Comparison of ENCODE assay signal across 7 cellular contexts in the genomic region with DNA sequence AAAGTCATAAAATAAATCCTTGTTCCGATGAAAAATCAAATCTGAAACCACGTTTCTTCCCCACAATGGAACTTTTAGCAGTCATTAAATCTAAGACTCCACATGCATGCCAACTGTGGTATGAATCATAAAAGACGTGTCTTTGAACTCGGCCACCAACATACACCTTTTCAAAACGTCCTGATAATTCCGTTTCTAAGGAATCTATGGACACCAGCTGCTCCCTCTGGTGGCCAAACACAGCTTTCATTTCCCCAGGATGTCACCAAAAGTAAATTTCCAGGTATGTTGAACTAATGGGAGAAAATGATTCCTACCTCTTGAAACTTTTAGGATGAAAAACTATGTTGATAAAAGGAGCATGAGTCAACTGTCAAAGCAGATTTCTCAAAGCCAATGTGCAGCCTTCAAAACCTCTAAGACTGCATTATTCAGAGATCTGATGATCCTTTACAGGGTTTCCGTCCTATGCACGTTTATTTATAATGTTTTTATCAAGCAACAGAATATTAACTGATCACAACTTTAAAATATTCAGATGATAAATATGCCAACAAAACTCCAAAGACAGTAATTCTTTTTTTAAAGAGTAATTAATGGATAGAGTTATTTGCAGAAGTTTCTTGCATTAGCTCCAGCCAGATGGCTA.
DNase-seq lines count a peak whose midpoint lies in the region; ATAC-seq and TF ChIP-seq lines count a peak whose summit lies in the region.

No MANE protein-coding gene starts in this region.

- no peaks in the 10 kb centered on the region for H3K27me3 Mint-ChIP-seq in MCF 10A (ENCODE audit: insufficient read depth, unreplicated experiment)
- no peaks in the 10 kb centered on the region for H3K27me3 Mint-ChIP-seq in activated naive CD8-positive, alpha-beta T cell treated with anti-CD3 and anti-CD28 coated beads, Interleukin-2, amount 50 U/mL, for 24 hours

- intact Hi-C loops in MCF 10A (cut with micrococcal nuclease), result loop anchor here (2.0 to 10.0 kb wide), 4 partner anchors 86 to 154 kb away; a partner anchor contains a TSS

- H3K36me3 ChIP-seq in liver (ENCODE audit: control insufficient read depth in 4 of 4, insufficient read depth in 3 of 4, low read depth in 1 of 4, low read length in 3 of 4), result no peaks in the 10 kb centered on the region

- TF ChIP-seq CTCF in MCF 10A (IDR thresholded peaks at IDR 0.05; ENCODE audit: unreplicated experiment), result peak; percentile 75
- peak; percentile 85 for TF ChIP-seq CTCF in liver (IDR thresholded peaks at IDR 0.05; ENCODE audit: low read depth, low read length, missing input control)

- H3K27ac ChIP-seq in liver (ENCODE audit: low read depth in 1 of 2, low read length in 2 of 2), result no peak overlapping the region

- POLR2A ChIA-PET in MCF 10A (lab: Yijun Ruan, JAX), result interaction anchor here (0.6 to 1.6 kb wide), 9 partner anchors 9 to 121 kb away, joined by 3 to 8 read pairs (median 3); a partner anchor contains a TSS

- H3K27me3 ChIP-seq in liver (ENCODE audit: control insufficient read depth in 4 of 4, insufficient read depth in 4 of 4, low read length in 3 of 4), result no peaks in the 10 kb centered on the region

- H3K9me3 ChIP-seq in liver (ENCODE audit: control insufficient read depth in 4 of 4, low read length in 3 of 4), result no peaks in the 10 kb centered on the region

- H3K27ac Mint-ChIP-seq in MCF 10A (ENCODE audit: low read depth, unreplicated experiment), result no peak overlapping the region
- no peak overlapping the region for H3K27ac Mint-ChIP-seq in activated naive CD8-positive, alpha-beta T cell treated with anti-CD3 and anti-CD28 coated beads, Interleukin-2, amount 50 U/mL, for 24 hours

- H3K9me3 Mint-ChIP-seq in MCF 10A (ENCODE audit: unreplicated experiment), result no peaks in the 10 kb centered on the region
- H3K9me3 Mint-ChIP-seq in activated naive CD8-positive, alpha-beta T cell treated with anti-CD3 and anti-CD28 coated beads, Interleukin-2, amount 50 U/mL, for 24 hours, result no peaks in the 10 kb centered on the region

- H3K4me3 Mint-ChIP-seq in MCF 10A (ENCODE audit: unreplicated experiment), result peak overlapping the region; percentile 47
- H3K4me3 Mint-ChIP-seq in activated naive CD8-positive, alpha-beta T cell treated with anti-CD3 and anti-CD28 coated beads, Interleukin-2, amount 50 U/mL, for 24 hours, result no peak overlapping the region

- BruUV-seq in MCF 10A (replicated peaks; lab: Mats Ljungman, UMichigan), result no TSS peak

- 31% methylated on average over 8 of the region's 8 CpGs for WGBS in liver

- peak; percentile 86 to 94 for TF ChIP-seq RAD21 in liver (IDR thresholded peaks at IDR 0.05)

- DNase-seq in ELR (ENCODE audit: low read depth) (peak; percentile 69), M059J (ENCODE audit: low read depth) (peak; percentile 41), MCF 10A (ENCODE audit: unreplicated experiment) (peak; percentile 72), mesenteric fat pad (ENCODE audit: low spot score) (no peak)
- DNase-seq in activated naive CD8-positive, alpha-beta T cell treated with anti-CD3 and anti-CD28 coated beads, Interleukin-2, amount 50 U/mL, for 24 hours, result no peak

- peak overlapping the region in 1 of 3 donors; percentile 33 for H3K4me3 ChIP-seq in liver (ENCODE audit: low read depth in 1 of 3, low read length in 3 of 3)

- no peak for ATAC-seq in HG02759 (IDR thresholded peaks at IDR 0.05; ENCODE audit: unreplicated experiment)
- ATAC-seq in activated naive CD8-positive, alpha-beta T cell treated with anti-CD3 and anti-CD28 coated beads, Interleukin-2, amount 50 U/mL, for 24 hours, result no peak

- peaks cover 18% of the 10 kb centered on the region for H3K36me3 Mint-ChIP-seq in MCF 10A (ENCODE audit: insufficient read depth, unreplicated experiment)
- H3K36me3 Mint-ChIP-seq in activated naive CD8-positive, alpha-beta T cell treated with anti-CD3 and anti-CD28 coated beads, Interleukin-2, amount 50 U/mL, for 24 hours (ENCODE audit: low read depth), result peaks cover 25% of the 10 kb centered on the region

- peaks cover 5% of the 10 kb centered on the region for H3K4me1 Mint-ChIP-seq in MCF 10A (ENCODE audit: insufficient read depth, unreplicated experiment)
- peaks cover 7% of the 10 kb centered on the region for H3K4me1 Mint-ChIP-seq in activated naive CD8-positive, alpha-beta T cell treated with anti-CD3 and anti-CD28 coated beads, Interleukin-2, amount 50 U/mL, for 24 hours

- H3K4me1 ChIP-seq in liver (ENCODE audit: control insufficient read depth in 4 of 4, insufficient read depth in 4 of 4, low read length in 3 of 4), result peaks cover 0 to 3% (median under 1%) of the 10 kb centered on the region in 4 donors

- H3K9ac ChIP-seq in liver (ENCODE audit: low read depth in 1 of 2, low read length in 2 of 2), result peak overlapping the region; percentile 44 to 72

- CTCF ChIA-PET in MCF 10A (lab: Yijun Ruan, JAX), result interaction anchor here (0.6 to 4.8 kb wide), 35 partner anchors 9 to 1366 kb away, joined by 3 to 31 read pairs (median 5); a partner anchor contains a TSS

TF ChIP-seq in liver, 16 proteins besides CTCF, POLR2A, EP300 and RAD21:
- TF ChIP-seq JUND (IDR thresholded peaks at IDR 0.05) (peak in 1 of 2 donors; percentile 26), YY1 (IDR thresholded peaks at IDR 0.05) (peak; percentile 12), RXRA (IDR thresholded peaks at IDR 0.05) (peak; percentile 14 to 23), HNF4A (conservative IDR thresholded peaks at IDR 0.05) (no peak), GABPA (IDR thresholded peaks at IDR 0.05 in 1 of 2, conservative IDR thresholded peaks at IDR 0.05 in 1 of 2) (peak in 1 of 2 donors; percentile 11)

Comparison
In these comparisons a context has a peak if more than half of its experiments do, and no peak if none do; other contexts are left out.
1. DNase-seq: peak in ELR (single experiment), M059J (single experiment) and MCF 10A (single experiment); none in mesenteric fat pad (single experiment) and activated naive CD8-positive, alpha-beta T cell treated with anti-CD3 and anti-CD28 coated beads, Interleukin-2, amount 50 U/mL, for 24 hours (single experiment).